ENCODE assay signal across 27 cellular contexts in the genomic region with DNA sequence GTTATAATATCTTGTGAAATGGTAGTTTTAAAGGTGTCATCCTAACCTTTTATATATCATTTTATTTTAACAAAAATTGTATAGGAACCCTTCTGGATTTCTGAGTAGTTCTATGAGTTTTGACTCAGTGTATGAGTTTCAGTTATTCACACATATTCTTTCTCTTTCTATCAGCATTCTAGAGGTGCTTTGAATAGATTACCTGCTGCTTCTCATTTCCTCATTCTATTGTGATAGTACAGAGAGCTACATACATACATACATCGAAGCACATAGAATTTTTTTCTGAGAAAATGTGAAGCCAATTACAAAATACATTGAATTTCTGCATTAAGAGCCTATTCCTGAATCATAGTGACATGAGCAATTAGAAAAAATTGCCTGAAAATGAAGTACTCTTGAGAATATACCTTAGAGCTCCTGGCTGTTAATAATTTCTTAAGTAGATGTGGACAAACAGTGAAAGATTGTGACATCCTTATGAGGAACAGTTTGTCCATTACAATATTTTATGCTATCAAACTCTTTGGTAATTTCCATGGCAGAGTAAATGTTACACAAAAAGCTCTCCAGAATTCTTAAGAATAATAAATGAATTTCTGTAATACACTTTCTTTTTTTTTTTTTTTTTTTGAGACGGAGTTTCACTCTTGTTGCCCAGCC.
DNase-seq lines count a peak whose midpoint lies in the region; ATAC-seq and TF ChIP-seq lines count a peak whose summit lies in the region.
"Had no signal": no experiment of that assay in that cellular context is flagged by ENCODE, and none has a peak within 500 bp of the region (broad histone marks: within the 10 kb centered on the region; RNA-seq: fewer than 3 reads in every experiment).

No MANE protein-coding gene starts in this region.

- TF ChIP-seq CTCF in WTC11 (IDR thresholded peaks at IDR 0.05), result no peak

- no peak overlapping the region for H2BK5ac ChIP-seq in mesendoderm (ENCODE audit: low read length)

- H3K9ac ChIP-seq in mesendoderm (ENCODE audit: low read length), result no peak overlapping the region

- no peak overlapping the region for H3K4me3 ChIP-seq in mesendoderm (ENCODE audit: low read length)
- H3K4me3 ChIP-seq: K562, SJCRH30 had no signal

- H3K4me1 ChIP-seq in mesendoderm (ENCODE audit: control insufficient read depth, low read depth, low read length), result no peaks in the 10 kb centered on the region
- H3K4me1 ChIP-seq: SJCRH30 had no signal

- DNase-seq in WTC11 (ENCODE audit: low spot score), result no peak
- peak; percentile 44 for DNase-seq in mesendoderm
- DNase-seq in KG1 (lab: John Stamatoyannopoulos, UW), result no peak
- no peak for DNase-seq in cortex of kidney (lab: John Stamatoyannopoulos, UW)
- no peak for DNase-seq in SKM-1 (lab: John Stamatoyannopoulos, UW; ENCODE audit: unreplicated experiment)
- DNase-seq: 8988T; AML-193; C1 segment of cervical spinal cord; Calu3; CD8-positive, alpha-beta memory T cell; DMS153; MM.1S; NCI-H1048; NCI-H1417 treated with DMSO at 0.1 percent for 48 hours; NCI-H187; NCI-H2107; NCI-H2227 treated with DMSO at 0.1 percent for 48 hours; NCI-H524; NCI-H774; SJCRH30 had no signal

- POLR2A ChIA-PET in WTC11 (lab: Charles Lee), result interaction anchor here (0.7 kb wide), 2 partner anchors 149 to 1418 kb away, joined by 4 to 7 read pairs; no protein-coding TSS in a partner anchor

- H4K8ac ChIP-seq in mesendoderm (ENCODE audit: low read depth, low read length), result no peak overlapping the region

- no peak overlapping the region for H3K27ac ChIP-seq in mesendoderm (ENCODE audit: low read depth, low read length)
- H3K27ac ChIP-seq: HL-60, SJCRH30 had no signal

- H3K36me3 Mint-ChIP-seq in WTC11, result peaks cover 20% of the 10 kb centered on the region
- H3K36me3 Mint-ChIP-seq: CD8-positive, alpha-beta memory T cell had no signal

- no peak overlapping the region for H2AK5ac ChIP-seq in mesendoderm (ENCODE audit: low read length)

- ATAC-seq in GM18511 (IDR thresholded peaks at IDR 0.05; ENCODE audit: unreplicated experiment) (peak; percentile 77), GM21717 (IDR thresholded peaks at IDR 0.05; ENCODE audit: unreplicated experiment) (peak; percentile 89), WTC11 (peak; percentile 44; the same call in 1 of the 2 replicates), GM21526 (IDR thresholded peaks at IDR 0.05; ENCODE audit: low FRiP score, unreplicated experiment) (no peak)
- ATAC-seq: HepG2, K562, Panc1 had no signal

- WGBS in mesendoderm (ENCODE audit: extremely low coverage, insufficient coverage, low lambda C conversion rate), result no CpG with 5 or more reads among the region's 2 CpGs

- no peaks in the 10 kb centered on the region for H3K36me3 ChIP-seq in mesendoderm (ENCODE audit: control insufficient read depth, insufficient read depth, low read length)
- H3K36me3 ChIP-seq: SJCRH30 had no signal

- no peaks in the 10 kb centered on the region for H3K79me2 ChIP-seq in mesendoderm (ENCODE audit: control insufficient read depth, insufficient read depth, low read length)

- peak overlapping the region; percentile 35 for H2BK120ac ChIP-seq in mesendoderm (ENCODE audit: low read depth, low read length)

- H3K27me3 Mint-ChIP-seq in WTC11 (ENCODE audit: low read depth), result no peaks in the 10 kb centered on the region
- H3K27me3 Mint-ChIP-seq: CD8-positive, alpha-beta memory T cell had no signal

- no peak overlapping the region for H4K5ac ChIP-seq in mesendoderm (ENCODE audit: low read length)

- CTCF ChIA-PET in WTC11 (lab: Charles Lee), result interaction anchor here (0.6 kb wide), 1 partner anchor 1192 kb away, joined by 5 read pairs; no protein-coding TSS in a partner anchor

- no peaks in the 10 kb centered on the region for H3K27me3 ChIP-seq in mesendoderm (ENCODE audit: insufficient read depth, low read length, poor library complexity)
- H3K27me3 ChIP-seq: SJCRH30 had no signal

- no peak overlapping the region for H2BK15ac ChIP-seq in mesendoderm (replicated peaks; ENCODE audit: low read depth)

- H3K79me1 ChIP-seq in mesendoderm (ENCODE audit: low read length), result no peaks in the 10 kb centered on the region

- H3K9me3 Mint-ChIP-seq in WTC11, result peaks cover 24% of the 10 kb centered on the region

- no peak overlapping the region for H3K27ac Mint-ChIP-seq in WTC11
- H3K27ac Mint-ChIP-seq: CD8-positive, alpha-beta memory T cell had no signal

- peaks cover 46% of the 10 kb centered on the region for H3K4me1 Mint-ChIP-seq in WTC11
- H3K4me1 Mint-ChIP-seq: CD8-positive, alpha-beta memory T cell had no signal

- no peak overlapping the region for H3K4me3 Mint-ChIP-seq in WTC11
- H3K4me3 Mint-ChIP-seq: CD8-positive, alpha-beta memory T cell had no signal

- no peak overlapping the region for H3K56ac ChIP-seq in mesendoderm (ENCODE audit: low read length)

- no peak overlapping the region for H3K23ac ChIP-seq in mesendoderm (ENCODE audit: low read length)

- peak overlapping the region; percentile 18 for H3K18ac ChIP-seq in mesendoderm (ENCODE audit: low read length)

- no peak overlapping the region for H3K4ac ChIP-seq in mesendoderm (ENCODE audit: low read depth, low read length)

- no peak overlapping the region for H3K4me2 ChIP-seq in mesendoderm (ENCODE audit: low read length)

TF ChIP-seq in WTC11, 78 proteins besides CTCF, POLR2A, EP300 and RAD21 (continues in another document):
- TF ChIP-seq IRF2 (CRISPR knock-in tag; IDR thresholded peaks at IDR 0.05; ENCODE audit: borderline replicate concordance, low read depth) (no peak), NR2C2 (CRISPR knock-in tag; IDR thresholded peaks at IDR 0.05) (no peak), PRDM15 (CRISPR knock-in tag; IDR thresholded peaks at IDR 0.05) (no peak), ZBTB21 (CRISPR knock-in tag; IDR thresholded peaks at IDR 0.05; ENCODE audit: borderline replicate concordance) (no peak), TCF7 (CRISPR knock-in tag; IDR thresholded peaks at IDR 0.05; ENCODE audit: low read depth) (no peak), SOX15 (CRISPR knock-in tag; IDR thresholded peaks at IDR 0.05) (no peak), NFE2L1 (CRISPR knock-in tag; IDR thresholded peaks at IDR 0.05) (no peak), ZNF232 (CRISPR knock-in tag; IDR thresholded peaks at IDR 0.05) (no peak), TEAD4 (CRISPR knock-in tag; IDR thresholded peaks at IDR 0.05) (no peak), USF1 (CRISPR knock-in tag; IDR thresholded peaks at IDR 0.05) (no peak), ZNF416 (CRISPR knock-in tag; IDR thresholded peaks at IDR 0.05) (no peak), TEAD1 (CRISPR knock-in tag; IDR thresholded peaks at IDR 0.05) (no peak), ATF1 (CRISPR knock-in tag; IDR thresholded peaks at IDR 0.05) (no peak), JAZF1 (CRISPR knock-in tag; IDR thresholded peaks at IDR 0.05) (no peak), ZNF423 (CRISPR knock-in tag; IDR thresholded peaks at IDR 0.05) (no peak), CREM (CRISPR knock-in tag; IDR thresholded peaks at IDR 0.05) (no peak)
- TF ChIP-seq, protein P1, sequence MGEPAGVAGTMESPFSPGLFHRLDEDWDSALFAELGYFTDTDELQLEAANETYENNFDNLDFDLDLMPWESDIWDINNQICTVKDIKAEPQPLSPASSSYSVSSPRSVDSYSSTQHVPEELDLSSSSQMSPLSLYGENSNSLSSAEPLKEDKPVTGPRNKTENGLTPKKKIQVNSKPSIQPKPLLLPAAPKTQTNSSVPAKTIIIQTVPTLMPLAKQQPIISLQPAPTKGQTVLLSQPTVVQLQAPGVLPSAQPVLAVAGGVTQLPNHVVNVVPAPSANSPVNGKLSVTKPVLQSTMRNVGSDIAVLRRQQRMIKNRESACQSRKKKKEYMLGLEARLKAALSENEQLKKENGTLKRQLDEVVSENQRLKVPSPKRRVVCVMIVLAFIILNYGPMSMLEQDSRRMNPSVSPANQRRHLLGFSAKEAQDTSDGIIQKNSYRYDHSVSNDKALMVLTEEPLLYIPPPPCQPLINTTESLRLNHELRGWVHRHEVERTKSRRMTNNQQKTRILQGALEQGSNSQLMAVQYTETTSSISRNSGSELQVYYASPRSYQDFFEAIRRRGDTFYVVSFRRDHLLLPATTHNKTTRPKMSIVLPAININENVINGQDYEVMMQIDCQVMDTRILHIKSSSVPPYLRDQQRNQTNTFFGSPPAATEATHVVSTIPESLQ (CRISPR knock-in tag; IDR thresholded peaks at IDR 0.05), result no peak
